In genomic region chr10:100370561-100370975, GRCh38 we compare ENCODE assay signal across 8 cellular contexts. TPM values are rescaled to one million over a fixed set of nuclear protein-coding genes. Genes with fewer than 3 reads are reported as not detected.
A peak's percentile ranks its signal among the peaks of the same experiment; 100 is the strongest.
DNase-seq lines count a peak whose midpoint lies in the region; ATAC-seq and TF ChIP-seq lines count a peak whose summit lies in the region.

No MANE protein-coding gene starts in this region.

- H3K79me2 ChIP-seq in H9 (ENCODE audit: insufficient read depth, low read length) (peaks cover 5% of the 10 kb centered on the region; the same call in 1 of the 2 replicates), PC-3 (ENCODE audit: low read length) (peaks cover 21% of the 10 kb centered on the region), mammary epithelial cell (ENCODE audit: insufficient read depth, low read length) (peaks cover 11% of the 10 kb centered on the region)

- no peak overlapping the region for H2BK15ac ChIP-seq in H9 (ENCODE audit: low read depth, low read length)

- ATAC-seq in PC-3: peak; percentile 18

- no peak overlapping the region for H3T11ph ChIP-seq in H9 (ENCODE audit: low read length)

- no peak overlapping the region for H3K56ac ChIP-seq in H9 (ENCODE audit: insufficient read length, low read depth, low read length)

- H3K4me1 ChIP-seq in H9 (ENCODE audit: insufficient read depth, low read length) (peaks cover 10% of the 10 kb centered on the region; the same call in 1 of the 2 replicates), PC-3 (ENCODE audit: insufficient read depth, low read length) (peaks cover 38% of the 10 kb centered on the region), mammary epithelial cell (ENCODE audit: insufficient read depth, low read length) (peaks cover 55% of the 10 kb centered on the region), testis (peaks cover 22% of the 10 kb centered on the region)

- no peaks in the 10 kb centered on the region for H3K36me3 ChIP-seq in PC-3 (ENCODE audit: low read depth, low read length)
- H3K36me3 ChIP-seq in mammary epithelial cell (ENCODE audit: insufficient read depth, low read length): no peaks in the 10 kb centered on the region
- no peaks in the 10 kb centered on the region for H3K36me3 ChIP-seq in testis (ENCODE audit: low read depth, missing control alignments)

- H3K9me3 Mint-ChIP-seq in H9: no peaks in the 10 kb centered on the region; a peak in 1 of 5 replicates

- DNase-seq in H9: no peak
- DNase-seq in PC-3: peak; percentile 60
- DNase-seq in mammary epithelial cell: peak; percentile 84
- DNase-seq in myocyte (ENCODE audit: low read depth): peak; percentile 59
- DNase-seq in DMS153 (lab: John Stamatoyannopoulos, UW): no peak
- DNase-seq in testis: no peak
- no peak for DNase-seq in activated CD4-positive, CD25-positive, alpha-beta regulatory T cell treated with anti-CD3 and anti-CD28 coated beads, Interleukin-2, amount 50 U/mL, for 72 hours
- DNase-seq in NCI-H2196 (lab: John Stamatoyannopoulos, UW; ENCODE audit: unreplicated experiment): no peak

- no peaks in the 10 kb centered on the region for H3K9me2 ChIP-seq in PC-3 (replicated peaks; ENCODE audit: low read length)

- H3K9me3 ChIP-seq in H9 (ENCODE audit: control insufficient read depth, low read depth, low read length) (no peaks in the 10 kb centered on the region), PC-3 (ENCODE audit: low read length) (no peaks in the 10 kb centered on the region), mammary epithelial cell (replicated peaks; ENCODE audit: insufficient read depth, low read length) (no peaks in the 10 kb centered on the region), testis (no peaks in the 10 kb centered on the region)

- dilution Hi-C loops in mammary epithelial cell (cut with HindIII; ENCODE audit: low sequenced_read_pairs): no loop called here

- POLR2A ChIA-PET in PC-3 (lab: Charles Lee; ENCODE audit: unreplicated experiment): interaction anchor here (0.6 to 1.5 kb wide), 4 partner anchors 11 to 25 kb away, joined by 3 to 14 read pairs (median 4); partner anchors contain the start of gene SCD

- no peak overlapping the region for H3K23ac ChIP-seq in H9 (ENCODE audit: insufficient read length, low read depth, low read length)

- H3K27me3 ChIP-seq in H9 (ENCODE audit: insufficient read depth, low read length) (no peaks in the 10 kb centered on the region), PC-3 (ENCODE audit: low read length) (no peaks in the 10 kb centered on the region), mammary epithelial cell (ENCODE audit: insufficient read depth, low read length) (no peaks in the 10 kb centered on the region), testis (no peaks in the 10 kb centered on the region)

- in situ Hi-C loops in mammary epithelial cell (cut with MboI; ENCODE audit: low sequenced_read_pairs in 2 of 2): no loop called here

- H3K27ac ChIP-seq in H9 (ENCODE audit: insufficient read length, low read depth, low read length) (peak overlapping the region; percentile 53), PC-3 (ENCODE audit: low read length) (peak overlapping the region; percentile 100), mammary epithelial cell (ENCODE audit: insufficient read depth, low read depth, low read length) (peak overlapping the region; percentile 90), testis (peak overlapping the region in 1 of 2 donors; percentile 48)

- no peak overlapping the region for H2BK120ac ChIP-seq in H9 (ENCODE audit: low read depth, low read length, poor library complexity, severe bottlenecking)

- H3K4me2 ChIP-seq in H9 (ENCODE audit: insufficient read depth, insufficient read length, low read length) (peak overlapping the region; percentile 33), PC-3 (ENCODE audit: low read length) (peak overlapping the region; percentile 83), mammary epithelial cell (ENCODE audit: insufficient read depth, low read depth, low read length) (peak overlapping the region; percentile 67)

- H3K14ac ChIP-seq in H9 (ENCODE audit: insufficient read depth, low read length): no peak overlapping the region

- H2AK5ac ChIP-seq in H9 (ENCODE audit: insufficient read length, low read length): no peak overlapping the region

- peaks cover 13% of the 10 kb centered on the region for H3K23me2 ChIP-seq in H9 (ENCODE audit: insufficient read length, low read depth, low read length, poor library complexity, severe bottlenecking)

- no peak overlapping the region for H2BK12ac ChIP-seq in H9 (ENCODE audit: insufficient read length, low read depth, low read length)

- H3K4me3 ChIP-seq in PC-3 (ENCODE audit: low read length) (peak overlapping the region; percentile 49; the same call in 1 of the 2 replicates), mammary epithelial cell (replicated peaks in 1 of 3; ENCODE audit: insufficient read depth in 1 of 3, low read depth in 2 of 3, low read length in 3 of 3) (no peak overlapping the region), testis (no peak overlapping the region)

- H3K4ac ChIP-seq in H9 (ENCODE audit: low read depth, low read length): no peak overlapping the region

- TF ChIP-seq POLR2A in testis (IDR thresholded peaks at IDR 0.05): no peak

- H3K4me3 Mint-ChIP-seq in H9: peak overlapping the region in 1 of 2 experiments; percentile 5; a peak in 1 of 5 replicates

- H3F3A ChIP-seq in PC-3 (ENCODE audit: low read length, unreplicated experiment): peaks cover 5% of the 10 kb centered on the region

- H3K79me1 ChIP-seq in H9 (ENCODE audit: insufficient read depth, low read depth, low read length, poor library complexity, severe bottlenecking): no peaks in the 10 kb centered on the region

- no peaks in the 10 kb centered on the region for H4K20me1 ChIP-seq in H9 (ENCODE audit: control insufficient read depth, insufficient read depth, insufficient read length)
- H4K20me1 ChIP-seq in PC-3 (ENCODE audit: low read length): no peaks in the 10 kb centered on the region
- no peaks in the 10 kb centered on the region for H4K20me1 ChIP-seq in mammary epithelial cell (ENCODE audit: insufficient read depth, low read length)

- H4K8ac ChIP-seq in H9 (replicated peaks; ENCODE audit: insufficient read length, low read depth, low read length): no peak overlapping the region

- CTCF ChIA-PET in PC-3 (lab: Charles Lee) (no interaction called here), mammary epithelial cell (lab: Charles Lee; ENCODE audit: low non-redundant PET) (interaction anchor here (0.6 to 0.7 kb wide), 2 partner anchors 16 to 25 kb away, joined by 3 to 4 read pairs; no protein-coding TSS in a partner anchor)

- H3K36me3 Mint-ChIP-seq in H9 (ENCODE audit: insufficient read depth in 1 of 3, low read depth in 3 of 3): no peaks in the 10 kb centered on the region

- intact Hi-C loops in PC-3 (cut with micrococcal nuclease): loop anchor here (2.0 to 5.0 kb wide), 2 partner anchors 24 to 83 kb away; partner anchors contain the start of genes BLOC1S2 and SCD
- intact Hi-C loops in mammary epithelial cell (cut with micrococcal nuclease): loop anchor here (5.0 kb wide), 1 partner anchor 33 kb away; no protein-coding TSS in a partner anchor
- intact Hi-C loops in testis (cut with DNase I; ENCODE audit: low total_unique reads): no loop called here

- no peak for TF ChIP-seq CTCF in H9 (conservative IDR thresholded peaks at IDR 0.05)
- TF ChIP-seq CTCF in PC-3 (conservative IDR thresholded peaks at IDR 0.05; ENCODE audit: low read depth, low read length): no peak
- TF ChIP-seq CTCF in mammary epithelial cell (conservative IDR thresholded peaks at IDR 0.05 in 1 of 2, IDR thresholded peaks at IDR 0.05 in 1 of 2; ENCODE audit: extremely low read depth in 1 of 2, insufficient read depth in 1 of 2, low read depth in 1 of 2, low read length in 2 of 2): no peak
- no peak for TF ChIP-seq CTCF in testis (IDR thresholded peaks at IDR 0.05)

- H3K4me1 Mint-ChIP-seq in H9: peaks cover 13 to 17% of the 10 kb centered on the region in 2 experiments

- H4K91ac ChIP-seq in H9 (ENCODE audit: insufficient read length, low read depth, low read length): no peak overlapping the region

- no peak overlapping the region for H2BK5ac ChIP-seq in H9 (ENCODE audit: insufficient read length, low read length)

- H3K27me3 Mint-ChIP-seq in H9 (ENCODE audit: low read depth): no peaks in the 10 kb centered on the region

- no peak overlapping the region for H2BK20ac ChIP-seq in H9 (ENCODE audit: low read depth, low read length, poor library complexity, severe bottlenecking)

- WGBS in H9 (ENCODE audit: extremely low coverage, insufficient read length, low lambda C conversion rate): no CpG with 5 or more reads among the region's 5 CpGs
- 21% methylated on average over 5 of the region's 5 CpGs for WGBS in mammary epithelial cell (ENCODE audit: low coverage, missing lambda C conversion rate)
- 82% methylated on average over 5 of the region's 5 CpGs for WGBS in testis, 2 donors

- no peak overlapping the region for H3K18ac ChIP-seq in H9 (ENCODE audit: insufficient read length, low read depth, low read length)

- no peak overlapping the region for H4K5ac ChIP-seq in H9 (ENCODE audit: insufficient read length, low read depth, low read length)

- peak overlapping the region; percentile 0 to 99 (median 35); a peak in 3 of 7 replicates for H3K27ac Mint-ChIP-seq in H9

- no peak overlapping the region for H2AFZ ChIP-seq in H9 (ENCODE audit: low read length)
- peak overlapping the region; percentile 54; the same call in 1 of the 2 replicates for H2AFZ ChIP-seq in PC-3 (ENCODE audit: low read length)
- H2AFZ ChIP-seq in mammary epithelial cell (ENCODE audit: low read depth, low read length): peak overlapping the region; percentile 37

- no peak overlapping the region for H3K9ac ChIP-seq in H9 (ENCODE audit: extremely low read depth, insufficient read length, low read length)
- H3K9ac ChIP-seq in PC-3 (ENCODE audit: low read length): peak overlapping the region; percentile 100
- peak overlapping the region; percentile 71 for H3K9ac ChIP-seq in mammary epithelial cell (ENCODE audit: insufficient read depth, low read length)

- BruUV-seq in PC-3 (replicated peaks; lab: Mats Ljungman, UMichigan) (no TSS peak), mammary epithelial cell (replicated peaks; lab: Mats Ljungman, UMichigan) (no TSS peak)

RNA-seq across cellular contexts. Expression of gene SCD, which starts 23.5 kb away (rescaled TPM):
- total RNA-seq in H9 (2021) (354 TPM in 2 replicates), PC-3 (2014; rRNA removed) (116 and 121 TPM in 2 replicates), mammary epithelial cell (100 to 1,000 TPM; 348 to 939 TPM), myocyte (502 and 937 TPM in 2 replicates), testis (100 to 1,000 TPM; 147 to 196 TPM)
- polyA plus RNA-seq in mammary epithelial cell (1,049 TPM), testis (ENCODE audit: insufficient read depth, low read depth, low replicate concordance) (121 TPM)
- 2,037 TPM for polyA minus RNA-seq in mammary epithelial cell
- polyA plus RNA-seq in myocyte (2012): 327 TPM

RNA-seq across cellular contexts. Expression of gene PKD2L1, which starts 40.5 kb away (rescaled TPM):
- 0.20 TPM in 1 of 2 replicates, not detected in the other for total RNA-seq in H9 (2021)
- not detected in 2 replicates for total RNA-seq in PC-3 (2014; rRNA removed)
- not detected for total RNA-seq in mammary epithelial cell
- polyA plus RNA-seq in mammary epithelial cell: not detected
- polyA minus RNA-seq in mammary epithelial cell: not detected
- total RNA-seq in myocyte: 0.13 TPM in 1 of 2 replicates, not detected in the other
- not detected for polyA plus RNA-seq in myocyte (2012)
- 1 to 10 TPM in 1 of 2 donors, under 1 TPM in 1; 0.99 to 1.6 TPM for total RNA-seq in testis
- polyA plus RNA-seq in testis (ENCODE audit: insufficient read depth, low read depth, low replicate concordance): 4.7 TPM

Comparison
In these comparisons a context has a peak if more than half of its experiments do, and no peak if none do; other contexts are left out.
1. DNase-seq: peak in PC-3 (single experiment), mammary epithelial cell (single experiment) and myocyte (single experiment); none in H9 (single experiment), DMS153 (single experiment), testis (single experiment), activated CD4-positive, CD25-positive, alpha-beta regulatory T cell treated with anti-CD3 and anti-CD28 coated beads, Interleukin-2, amount 50 U/mL, for 72 hours (single experiment) and NCI-H2196 (single experiment).
2. H3K4me2 ChIP-seq: peak in every context shown above with its lines; median percentile 83 in PC-3; 67 in mammary epithelial cell; 33 in H9.